22 cellular contexts compared by ENCODE assay signal in the genomic region with DNA sequence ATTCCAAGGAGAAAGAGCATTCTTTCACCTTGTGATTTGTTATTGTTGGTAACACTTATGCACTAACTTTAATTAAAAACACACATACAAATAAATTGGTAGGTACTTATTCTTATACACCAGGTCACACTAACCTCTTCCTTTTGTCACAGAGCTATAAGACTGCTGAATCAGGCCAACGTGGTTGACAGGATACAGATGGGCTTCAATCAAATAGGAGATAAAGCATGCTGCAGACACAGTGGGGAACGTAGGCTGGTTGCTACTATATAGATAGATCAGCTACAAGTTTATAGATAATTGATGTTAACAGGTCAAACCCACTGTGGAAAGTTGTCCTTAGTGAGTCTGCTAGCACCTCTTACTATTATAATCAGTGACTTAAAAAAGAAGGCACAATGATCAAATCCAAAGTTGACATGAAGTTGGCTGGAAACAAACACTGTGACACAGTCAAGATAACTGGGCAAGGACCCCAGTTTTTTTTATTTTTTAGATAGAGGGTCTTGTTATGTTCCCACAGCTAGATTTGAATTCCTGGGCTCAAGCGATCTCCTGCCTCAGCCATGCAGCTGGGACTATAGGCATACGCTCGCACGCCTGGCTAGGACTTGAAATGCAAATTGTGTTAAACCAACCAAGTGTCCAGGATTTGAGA.
"Had no signal": no experiment of that assay in that cellular context is flagged by ENCODE, and none has a peak within 500 bp of the region (broad histone marks: within the 10 kb centered on the region; RNA-seq: fewer than 3 reads in every experiment).

No MANE protein-coding gene starts in this region.

- H3K27ac ChIP-seq: esophagus muscularis mucosa, gastrocnemius medialis, left ventricle myocardium inferior, neural progenitor cell, ovary, right atrium auricular region, suprapubic skin, thyroid gland, upper lobe of left lung, uterus had no signal

- H3K9ac ChIP-seq: neural progenitor cell had no signal

- H3K4me2 ChIP-seq: neural progenitor cell had no signal

- H3K36me3 ChIP-seq: neural progenitor cell, ovary, suprapubic skin, thyroid gland, uterus had no signal

- H3K4me1 ChIP-seq: neural progenitor cell, thyroid gland, uterus had no signal

- ATAC-seq: gastrocnemius medialis; natural killer cell treated with Interleukin-12 subunit alpha and Interleukin-12 subunit beta and Interleukin-15 and Interleukin-18, amount 100 ng/mL, for 72 hours; stimulated activated naive CD8-positive, alpha-beta T cell treated with anti-CD3 and anti-CD28 coated beads, Interleukin-15, Interleukin-2, amounts not matched to agents 100 U/mL and 50 U/mL, for 24 hours had no signal

- H3K27me3 ChIP-seq: esophagus muscularis mucosa, gastrocnemius medialis, neural progenitor cell, ovary, right atrium auricular region, suprapubic skin, thyroid gland, upper lobe of left lung, uterus had no signal

- DNase-seq: effector memory CD4-positive, alpha-beta T cell; gastrocnemius medialis; immature natural killer cell; left ventricle myocardium inferior; mesenchymal stem cell; midbrain; nucleus accumbens; ovary; small intestine; stimulated activated CD4-positive, alpha-beta T cell treated with anti-CD3 and anti-CD28 coated beads, Interleukin-2, amount 100 ng/mL, for 48 hours; stimulated activated naive CD8-positive, alpha-beta T cell treated with anti-CD3 and anti-CD28 coated beads, Interleukin-15, Interleukin-2, amounts not matched to agents 100 U/mL and 50 U/mL, for 24 hours; thyroid gland; upper lobe of left lung; uterus had no signal

- H3K9me3 ChIP-seq: esophagus muscularis mucosa, gastrocnemius medialis, left ventricle myocardium inferior, ovary, right atrium auricular region, suprapubic skin, thyroid gland, upper lobe of left lung, uterus had no signal

- H2AFZ ChIP-seq: neural progenitor cell had no signal

- H3K4me3 ChIP-seq: esophagus muscularis mucosa, gastrocnemius medialis, left ventricle myocardium inferior, lung, neural progenitor cell, ovary, right atrium auricular region, suprapubic skin, thyroid gland, upper lobe of left lung, uterus had no signal

- FAIRE-seq: endometrium, keratinocyte, small intestine had no signal
